Comparison of ENCODE assay signal across 8 cellular contexts in the genomic region with DNA sequence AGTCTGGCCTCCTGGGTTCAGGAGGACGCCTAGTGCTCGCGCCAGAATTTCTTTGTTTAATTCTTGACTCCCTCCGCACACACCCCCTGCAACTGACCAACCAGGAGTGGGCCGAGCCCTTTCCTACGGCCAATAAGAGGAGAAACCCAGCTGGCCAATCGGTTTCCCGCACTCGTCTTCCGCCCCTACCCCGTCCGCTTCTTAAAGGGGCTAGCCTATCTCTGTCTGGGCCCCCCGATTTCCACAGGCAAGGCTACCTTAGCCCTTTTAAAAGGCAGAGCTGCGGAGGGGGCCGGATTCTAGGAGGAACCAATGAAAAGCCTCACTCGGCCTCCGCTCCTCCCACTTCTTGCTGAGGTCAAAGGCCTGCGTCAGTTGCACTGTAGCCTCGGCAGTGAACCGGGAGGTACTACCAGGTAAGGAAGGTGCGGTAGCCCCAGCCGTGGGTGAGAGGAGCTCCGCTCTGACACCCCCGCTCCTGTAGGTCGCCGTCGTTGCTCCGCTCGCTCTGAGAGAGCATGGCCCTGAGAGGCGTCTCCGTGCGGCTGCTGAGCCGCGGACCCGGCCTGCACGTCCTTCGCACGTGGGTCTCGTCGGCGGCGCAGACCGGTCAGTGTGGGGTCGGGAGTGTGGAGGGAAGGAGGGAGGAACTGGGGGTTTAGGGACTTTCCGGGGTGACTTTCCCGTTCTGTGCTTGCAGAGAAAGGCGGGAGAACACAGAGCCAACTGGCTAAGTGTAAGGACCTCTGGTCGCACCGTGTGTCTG. TPM values are rescaled to one million over a fixed set of nuclear protein-coding genes. Genes with fewer than 3 reads are reported as not detected.
DNase-seq lines count a peak whose midpoint lies in the region; ATAC-seq and TF ChIP-seq lines count a peak whose summit lies in the region.

A gene (plus strand): TSS at position 374 of the 766 bp plus-strand sequence. CDS start 145 bp downstream, at position 519.

- H3K27me3 ChIP-seq in GM06990 (replicated peaks; ENCODE audit: control insufficient read depth, insufficient read depth, low read length) (no peaks in the 10 kb centered on the region), suprapubic skin (peaks cover 3% of the 10 kb centered on the region)

- ATAC-seq in HG02571 (IDR thresholded peaks at IDR 0.05; ENCODE audit: unreplicated experiment), result peak; percentile 93
- peak; percentile 93 to 97 for ATAC-seq in activated naive CD4-positive, alpha-beta T cell treated with anti-CD3 and anti-CD28 coated beads, Interleukin-2, amount 50 U/mL, for 72 hours

- peak; percentile 90 for DNase-seq in GM06990 (ENCODE audit: extremely low read depth, insufficient read length)
- DNase-seq in NCI-H1092 treated with DMSO at 0.1 percent for 48 hours (lab: John Stamatoyannopoulos, UW), result peak; percentile 99
- peak; percentile 98 for DNase-seq in SKM-1 (lab: John Stamatoyannopoulos, UW; ENCODE audit: unreplicated experiment)
- DNase-seq in activated naive CD4-positive, alpha-beta T cell treated with anti-CD3 and anti-CD28 coated beads, Interleukin-2, amount 50 U/mL, for 72 hours (ENCODE audit: low spot score in 2 of 2), result peak; percentile 91 to 92
- DNase-seq in globus pallidus (ENCODE audit: low spot score), result peak; percentile 99
- peak; percentile 49 to 100 (median 98) for DNase-seq in nucleus accumbens (lab: John Stamatoyannopoulos, UW)
- DNase-seq in suprapubic skin (ENCODE audit: low spot score in 2 of 2), result peak; percentile 99

- no peaks in the 10 kb centered on the region for H3K9me3 Mint-ChIP-seq in activated naive CD4-positive, alpha-beta T cell treated with anti-CD3 and anti-CD28 coated beads, Interleukin-2, amount 50 U/mL, for 72 hours

- 0% methylated on average over 44 of the region's 49 CpGs for WGBS in suprapubic skin

- H3K9me3 ChIP-seq in suprapubic skin, result no peaks in the 10 kb centered on the region

- H3K4me3 ChIP-seq in GM06990 (replicated peaks; ENCODE audit: low read depth, low read length), result peak within 1 kb of the TSS; percentile 98
- peak within 1 kb of the TSS; percentile 89 for H3K4me3 ChIP-seq in suprapubic skin

- no peak for TF ChIP-seq CTCF in GM06990 (IDR thresholded peaks at IDR 0.05; ENCODE audit: insufficient read depth, low read length, poor library complexity, severe bottlenecking)
- no peak for TF ChIP-seq CTCF in suprapubic skin (IDR thresholded peaks at IDR 0.05)

- no peak for TF ChIP-seq EP300 in suprapubic skin (IDR thresholded peaks at IDR 0.05)

- peak in 1 of 2 donors; percentile 16 for TF ChIP-seq POLR2A in suprapubic skin (IDR thresholded peaks at IDR 0.05)

- H3K27ac Mint-ChIP-seq in activated naive CD4-positive, alpha-beta T cell treated with anti-CD3 and anti-CD28 coated beads, Interleukin-2, amount 50 U/mL, for 72 hours, result peak within 1 kb of the TSS; percentile 84 to 93

- H3K27ac ChIP-seq in suprapubic skin, result peak within 1 kb of the TSS; percentile 77

- peaks cover 20% of the 10 kb centered on the region for H3K4me1 ChIP-seq in suprapubic skin

- H3K36me3 ChIP-seq in GM06990 (ENCODE audit: control insufficient read depth, insufficient read depth, low read length), result peaks cover 5% of the 10 kb centered on the region
- H3K36me3 ChIP-seq in suprapubic skin, result peaks cover 16% of the 10 kb centered on the region

- H3K36me3 Mint-ChIP-seq in activated naive CD4-positive, alpha-beta T cell treated with anti-CD3 and anti-CD28 coated beads, Interleukin-2, amount 50 U/mL, for 72 hours, result peaks cover 5 to 9% of the 10 kb centered on the region in 2 donors

RNA-seq across cellular contexts. Expression of the gene that starts here (rescaled TPM):
- 10 to 100 TPM; 41.8 to 48.9 TPM for total RNA-seq in activated naive CD4-positive, alpha-beta T cell treated with anti-CD3 and anti-CD28 coated beads, Interleukin-2, amount 50 U/mL, for 72 hours
- 10 to 100 TPM; 28.5 to 33.0 (median 31.9) TPM for total RNA-seq in suprapubic skin

Comparison
In these comparisons a context has a peak if more than half of its experiments do, and no peak if none do; other contexts are left out.
1. Peak in every context shown above with its lines: DNase-seq, ATAC-seq, H3K4me3 ChIP-seq and H3K27ac ChIP-seq.